1 cellular context compared by ENCODE assay signal in genomic region chr10:101219946-101220451, GRCh38.
TF ChIP-seq lines count a peak whose summit lies in the region.

No MANE protein-coding gene starts in this region.

TF ChIP-seq in H1, 55 proteins besides CTCF, POLR2A, EP300 and RAD21 (continued from another document):
- TF ChIP-seq KDM5A (IDR thresholded peaks at IDR 0.05; ENCODE audit: low read length), result no peak
- no peak for TF ChIP-seq ZNF274 (IDR thresholded peaks at IDR 0.05; ENCODE audit: borderline replicate concordance, extremely low read depth, low read length)
- TF ChIP-seq RNF2 (IDR thresholded peaks at IDR 0.05; ENCODE audit: borderline replicate concordance, low read depth, low read length, missing control alignments, poor library complexity, severe bottlenecking), result peak; percentile 41
- TF ChIP-seq CEBPB (IDR thresholded peaks at IDR 0.05; ENCODE audit: low read depth, low read length), result no peak
- TF ChIP-seq SP2 (IDR thresholded peaks at IDR 0.05; ENCODE audit: low read length), result no peak
- TF ChIP-seq SRF (IDR thresholded peaks at IDR 0.05; ENCODE audit: low read depth, low read length), result 0 out of 2 replicates have a peak, but pooled peaks have one; percentile 9
- TF ChIP-seq SAP30 (IDR thresholded peaks at IDR 0.05; ENCODE audit: insufficient read depth, insufficient replicate concordance, low read length), result no peak
- peak; percentile 31 for TF ChIP-seq SUZ12 (IDR thresholded peaks at IDR 0.05; ENCODE audit: low read length)
- no peak for TF ChIP-seq FOSL1 (IDR thresholded peaks at IDR 0.05; ENCODE audit: insufficient read depth, low read depth, low read length)
- TF ChIP-seq SIRT6 (IDR thresholded peaks at IDR 0.05; ENCODE audit: low read length), result no peak
- TF ChIP-seq CHD7 (IDR thresholded peaks at IDR 0.05; ENCODE audit: insufficient replicate concordance, low read length), result no peak
- no peak for TF ChIP-seq TAF1 (IDR thresholded peaks at IDR 0.05; ENCODE audit: low read depth, low read length)
- TF ChIP-seq, protein P1, sequence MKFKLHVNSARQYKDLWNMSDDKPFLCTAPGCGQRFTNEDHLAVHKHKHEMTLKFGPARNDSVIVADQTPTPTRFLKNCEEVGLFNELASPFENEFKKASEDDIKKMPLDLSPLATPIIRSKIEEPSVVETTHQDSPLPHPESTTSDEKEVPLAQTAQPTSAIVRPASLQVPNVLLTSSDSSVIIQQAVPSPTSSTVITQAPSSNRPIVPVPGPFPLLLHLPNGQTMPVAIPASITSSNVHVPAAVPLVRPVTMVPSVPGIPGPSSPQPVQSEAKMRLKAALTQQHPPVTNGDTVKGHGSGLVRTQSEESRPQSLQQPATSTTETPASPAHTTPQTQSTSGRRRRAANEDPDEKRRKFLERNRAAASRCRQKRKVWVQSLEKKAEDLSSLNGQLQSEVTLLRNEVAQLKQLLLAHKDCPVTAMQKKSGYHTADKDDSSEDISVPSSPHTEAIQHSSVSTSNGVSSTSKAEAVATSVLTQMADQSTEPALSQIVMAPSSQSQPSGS (IDR thresholded peaks at IDR 0.05; ENCODE audit: low read length), result no peak
